8 cellular contexts compared by ENCODE assay signal in the genomic region with DNA sequence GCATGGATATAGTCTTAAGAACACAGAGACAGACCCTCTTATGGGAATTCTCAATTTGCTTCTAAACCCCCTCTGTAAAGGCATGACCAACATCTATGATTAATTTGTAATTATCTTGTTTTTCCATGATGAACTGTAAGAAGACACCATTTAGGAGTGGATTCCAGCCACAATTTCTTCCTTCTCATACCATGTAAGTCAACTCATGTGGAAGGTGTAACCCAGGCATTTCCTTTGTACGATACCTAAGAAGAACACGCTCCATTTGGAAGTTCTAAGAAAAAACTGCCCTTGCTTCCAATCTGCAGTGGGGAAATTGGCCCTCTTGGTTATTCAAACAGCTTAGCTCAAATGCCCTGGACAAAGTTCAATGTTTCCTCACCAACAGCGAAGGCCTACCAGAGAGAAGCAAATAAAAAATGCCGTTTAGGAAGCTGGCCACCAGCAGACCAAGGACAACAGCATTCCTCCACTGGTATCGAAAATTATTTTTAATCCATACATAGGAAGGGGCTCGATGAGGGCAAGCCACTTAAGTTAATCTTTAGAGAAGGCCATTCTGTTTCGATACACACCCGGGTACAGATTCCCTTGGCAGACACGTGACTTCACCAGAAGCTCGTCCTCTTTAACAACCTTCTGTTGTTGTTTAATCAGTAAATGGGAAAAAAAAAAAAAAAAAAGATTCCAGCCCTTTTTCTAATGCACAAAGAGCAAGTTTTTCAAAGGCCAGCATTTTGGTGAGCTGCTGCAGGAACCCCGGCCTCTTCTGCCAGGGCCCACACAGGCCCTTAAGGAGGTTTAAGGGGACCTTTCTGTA. TPM values are rescaled to one million over a fixed set of nuclear protein-coding genes. Genes with fewer than 3 reads are reported as not detected.
DNase-seq lines count a peak whose midpoint lies in the region; ATAC-seq lines count a peak whose summit lies in the region.

No MANE protein-coding gene starts in this region.

- peak; percentile 67 for ATAC-seq in Right ventricle myocardium inferior

- CTCF ChIA-PET in activated CD4-positive, alpha-beta memory T cell treated with anti-CD3 and anti-CD28 coated beads, Interleukin-2, amount 10 ng/mL, durations not matched to agents 7 days and 5 days (lab: Charles Lee), result no interaction called here

- POLR2A ChIA-PET in activated CD4-positive, alpha-beta memory T cell treated with anti-CD3 and anti-CD28 coated beads, Interleukin-2, amount 10 ng/mL, durations not matched to agents 7 days and 5 days (lab: Charles Lee), result no interaction called here

- no peak overlapping the region for H3K27ac Mint-ChIP-seq in activated CD4-positive, alpha-beta memory T cell treated with anti-CD3 and anti-CD28 coated beads, Interleukin-2, amount 10 ng/mL, durations not matched to agents 7 days and 5 days

- intact Hi-C loops in Right ventricle myocardium inferior (cut with DNase I), result loop anchor here (5.0 kb wide), 2 partner anchors 96 to 156 kb away; no protein-coding TSS in a partner anchor

- H3K27me3 Mint-ChIP-seq in activated CD4-positive, alpha-beta memory T cell treated with anti-CD3 and anti-CD28 coated beads, Interleukin-2, amount 10 ng/mL, durations not matched to agents 7 days and 5 days, result no peaks in the 10 kb centered on the region

- H3K36me3 Mint-ChIP-seq in activated CD4-positive, alpha-beta memory T cell treated with anti-CD3 and anti-CD28 coated beads, Interleukin-2, amount 10 ng/mL, durations not matched to agents 7 days and 5 days (ENCODE audit: low read depth), result peaks cover 17% of the 10 kb centered on the region

- peaks cover 24% of the 10 kb centered on the region for H3K4me1 Mint-ChIP-seq in activated CD4-positive, alpha-beta memory T cell treated with anti-CD3 and anti-CD28 coated beads, Interleukin-2, amount 10 ng/mL, durations not matched to agents 7 days and 5 days

- H3K4me3 Mint-ChIP-seq in activated CD4-positive, alpha-beta memory T cell treated with anti-CD3 and anti-CD28 coated beads, Interleukin-2, amount 10 ng/mL, durations not matched to agents 7 days and 5 days, result peak overlapping the region; percentile 77

- DNase-seq in EH (ENCODE audit: low read depth) (peak; percentile 35), Right ventricle myocardium inferior (ENCODE audit: missing footprints) (no peak), renal cortical epithelial cell (ENCODE audit: low read depth) (peak; percentile 85), NCI-H2171 (lab: John Stamatoyannopoulos, UW) (no peak), NCI-H526 (lab: John Stamatoyannopoulos, UW) (no peak), NCI-H2107 (lab: John Stamatoyannopoulos, UW) (no peak), SIG-M5 treated with dmso at 0.1 percent for 504 hours (lab: John Stamatoyannopoulos, UW; ENCODE audit: unreplicated experiment) (no peak)
- no peak for DNase-seq in activated CD4-positive, alpha-beta memory T cell treated with anti-CD3 and anti-CD28 coated beads, Interleukin-2, amount 10 ng/mL, durations not matched to agents 7 days and 5 days

- no peaks in the 10 kb centered on the region for H3K9me3 Mint-ChIP-seq in activated CD4-positive, alpha-beta memory T cell treated with anti-CD3 and anti-CD28 coated beads, Interleukin-2, amount 10 ng/mL, durations not matched to agents 7 days and 5 days

RNA-seq across cellular contexts. Expression of a gene that starts 2.6 kb away (rescaled TPM):
- 10 to 100 TPM; 21.1 to 23.7 TPM for total RNA-seq in activated CD4-positive, alpha-beta memory T cell treated with anti-CD3 and anti-CD28 coated beads, Interleukin-2, amount 10 ng/mL, durations not matched to agents 7 days and 5 days
- total RNA-seq in Right ventricle myocardium inferior, result 31.0 TPM
- 16.0 and 29.9 TPM in 2 replicates for total RNA-seq in renal cortical epithelial cell

RNA-seq across cellular contexts. Expression of a gene that starts 2.6 kb away (rescaled TPM):
- 10 to 100 TPM; 29.6 to 31.0 TPM for total RNA-seq in activated CD4-positive, alpha-beta memory T cell treated with anti-CD3 and anti-CD28 coated beads, Interleukin-2, amount 10 ng/mL, durations not matched to agents 7 days and 5 days
- total RNA-seq in Right ventricle myocardium inferior (64.8 TPM), renal cortical epithelial cell (45.8 and 75.3 TPM in 2 replicates)

Comparison
In these comparisons a context has a peak if more than half of its experiments do, and no peak if none do; other contexts are left out.
1. DNase-seq: peak in EH (single experiment) and renal cortical epithelial cell (single experiment); none in activated CD4-positive, alpha-beta memory T cell treated with anti-CD3 and anti-CD28 coated beads, Interleukin-2, amount 10 ng/mL, durations not matched to agents 7 days and 5 days (single experiment), Right ventricle myocardium inferior (single experiment), NCI-H2171 (single experiment), NCI-H526 (0 of 2), NCI-H2107 (single experiment) and SIG-M5 treated with dmso at 0.1 percent for 504 hours (single experiment).